In genomic region chr1:188904201-188904600, GRCh38 we compare ENCODE assay signal across 1 cellular context.
TF ChIP-seq lines count a peak whose summit lies in the region.

No MANE protein-coding gene starts in this region.

TF ChIP-seq in H1, 55 proteins besides CTCF, POLR2A, EP300 and RAD21 (continued from another document):
- TF ChIP-seq MAX (IDR thresholded peaks at IDR 0.05) (no peak), E2F6 (IDR thresholded peaks at IDR 0.05) (no peak), HDAC2 (IDR thresholded peaks at IDR 0.05; ENCODE audit: borderline replicate concordance in 1 of 2, low read depth in 2 of 2, low read length in 2 of 2) (no peak)
